ENCODE assay signal across 1 cellular context in the genomic region with DNA sequence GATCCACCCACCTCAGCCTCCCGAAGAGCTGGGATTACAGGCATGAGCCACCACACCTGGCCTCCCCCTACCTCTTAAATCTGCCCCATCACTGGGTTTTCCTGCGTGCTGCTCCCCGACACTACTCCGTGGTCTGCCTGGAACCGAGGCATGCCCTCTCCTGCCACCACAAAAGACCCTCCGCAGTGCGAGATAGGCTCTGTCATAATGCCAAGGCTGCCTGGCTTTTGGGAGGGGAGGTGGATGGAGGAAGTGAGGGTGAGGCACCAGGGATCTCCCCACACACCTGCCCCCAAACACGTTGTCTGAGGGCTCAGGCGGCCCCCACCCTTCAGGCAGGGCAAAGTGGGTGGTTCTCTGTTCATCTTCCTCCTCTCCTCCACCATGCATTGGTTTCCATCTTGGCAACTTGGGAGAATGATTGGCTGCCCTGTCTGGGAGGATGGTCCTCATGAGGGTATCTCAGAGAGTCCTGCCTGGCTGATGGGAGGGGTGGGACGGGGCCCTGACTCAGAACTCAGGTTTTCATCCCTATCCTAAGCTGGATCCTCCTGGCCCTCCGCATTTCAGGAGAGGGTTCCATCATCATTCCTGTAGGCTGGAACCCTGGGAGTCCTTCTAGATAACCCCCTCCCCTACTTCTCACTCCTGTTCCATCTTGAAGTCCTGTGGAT.
TF ChIP-seq lines count a peak whose summit lies in the region.

No MANE protein-coding gene starts in this region.

TF ChIP-seq in H1, 55 proteins besides CTCF, POLR2A, EP300 and RAD21:
- no peak for TF ChIP-seq BACH1 (IDR thresholded peaks at IDR 0.05; ENCODE audit: low read length)
- TF ChIP-seq, protein P1, sequence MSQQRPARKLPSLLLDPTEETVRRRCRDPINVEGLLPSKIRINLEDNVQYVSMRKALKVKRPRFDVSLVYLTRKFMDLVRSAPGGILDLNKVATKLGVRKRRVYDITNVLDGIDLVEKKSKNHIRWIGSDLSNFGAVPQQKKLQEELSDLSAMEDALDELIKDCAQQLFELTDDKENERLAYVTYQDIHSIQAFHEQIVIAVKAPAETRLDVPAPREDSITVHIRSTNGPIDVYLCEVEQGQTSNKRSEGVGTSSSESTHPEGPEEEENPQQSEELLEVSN (IDR thresholded peaks at IDR 0.05), result no peak
- no peak for TF ChIP-seq TAF1 (IDR thresholded peaks at IDR 0.05; ENCODE audit: low read depth, low read length)
- TF ChIP-seq JUND (IDR thresholded peaks at IDR 0.05; ENCODE audit: low read length), result no peak
- TF ChIP-seq RXRA (IDR thresholded peaks at IDR 0.05; ENCODE audit: insufficient read depth, low read depth, low read length), result no peak
- no peak for TF ChIP-seq POU5F1 (IDR thresholded peaks at IDR 0.05; ENCODE audit: low read depth, low read length)
- TF ChIP-seq PHF8 (conservative IDR thresholded peaks at IDR 0.05; ENCODE audit: low read depth, low read length), result no peak
- no peak for TF ChIP-seq TBP (IDR thresholded peaks at IDR 0.05; ENCODE audit: low read depth, low read length)
- TF ChIP-seq SUZ12 (IDR thresholded peaks at IDR 0.05; ENCODE audit: low read length), result no peak
TF ChIP-seq in H1: peak in this region for 0.
